Comparison of ENCODE assay signal across 8 cellular contexts in the genomic region with DNA sequence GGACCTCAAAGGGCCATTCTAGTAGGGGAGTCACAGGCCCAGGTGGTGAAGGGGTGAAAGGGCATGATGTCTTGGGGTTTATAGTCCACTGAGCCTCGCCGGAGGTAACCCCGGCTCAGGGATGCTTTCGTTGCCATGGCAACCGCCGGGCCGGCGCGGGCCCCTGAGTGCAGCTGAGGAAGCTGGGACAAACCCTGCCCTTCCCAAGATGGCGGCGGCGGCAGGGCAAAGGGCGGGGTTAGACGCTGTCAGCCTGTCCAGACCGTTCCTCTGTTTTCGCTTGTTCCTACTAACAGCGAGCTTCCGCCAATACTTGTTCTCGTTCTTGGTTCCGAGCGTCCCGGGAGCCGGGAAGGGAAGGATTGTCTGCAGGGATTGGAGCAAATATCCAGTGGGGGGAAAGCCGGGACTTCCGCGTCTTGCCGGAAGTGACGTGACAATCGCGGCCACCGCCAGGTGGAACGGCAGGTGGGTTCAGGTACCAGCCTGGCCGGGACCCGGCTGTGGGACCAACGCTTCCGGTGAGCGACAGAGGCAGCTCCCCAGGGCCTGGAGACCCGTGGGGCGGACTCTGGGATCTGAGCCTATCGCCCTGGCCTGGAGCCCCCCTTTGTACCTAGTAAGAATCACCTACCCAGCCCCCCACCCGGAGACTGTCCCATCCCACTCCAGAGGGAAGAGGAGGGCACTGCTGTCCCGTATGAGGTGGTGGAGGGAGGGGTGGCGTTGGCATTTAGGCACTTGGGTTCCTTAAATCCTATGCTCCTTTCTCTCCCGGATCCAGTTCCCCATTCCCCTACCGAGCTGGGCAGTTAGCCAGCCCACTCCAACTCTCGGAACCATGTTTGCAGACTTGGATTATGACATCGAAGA. TPM values are rescaled to one million over a fixed set of nuclear protein-coding genes. Genes with fewer than 3 reads are reported as not detected.
A peak's percentile ranks its signal among the peaks of the same experiment; 100 is the strongest.
DNase-seq lines count a peak whose midpoint lies in the region; ATAC-seq lines count a peak whose summit lies in the region.

Gene PICK1, plus strand, starts transcription at position 436 of the 873 bp plus-strand sequence. Its CDS starts 406 bp downstream, at position 842.

- peak within 1 kb of the TSS; percentile 68 for H2BK15ac ChIP-seq in mesenchymal stem cell (ENCODE audit: low read depth, poor library complexity, severe bottlenecking)

- H3K9me3 ChIP-seq in mesenchymal stem cell (ENCODE audit: control insufficient read depth, low read length), result no peaks in the 10 kb centered on the region

- WGBS in mesenchymal stem cell, result 3% methylated on average over 43 of the region's 47 CpGs

- H3K36me3 ChIP-seq in mesenchymal stem cell (ENCODE audit: control insufficient read depth in 1 of 2, insufficient read depth in 2 of 2, low read depth in 1 of 2, low read length in 2 of 2), result peaks cover 13 to 19% of the 10 kb centered on the region in 2 experiments

- peak within 1 kb of the TSS; percentile 84 to 90 for H3K4me3 ChIP-seq in mesenchymal stem cell (ENCODE audit: insufficient read depth in 1 of 2, low read depth in 1 of 2, low read length in 2 of 2)

- H2AFZ ChIP-seq in mesenchymal stem cell (ENCODE audit: low read depth, low read length), result peak within 1 kb of the TSS; percentile 91

- H2AK5ac ChIP-seq in mesenchymal stem cell (ENCODE audit: low read length, severe bottlenecking), result peak within 1 kb of the TSS; percentile 81

- H2BK12ac ChIP-seq in mesenchymal stem cell (ENCODE audit: low read length in 2 of 2), result no peak within 1 kb of the TSS

- H3K79me1 ChIP-seq in mesenchymal stem cell (replicated peaks; ENCODE audit: low read length, poor library complexity, severe bottlenecking), result peaks cover 23% of the 10 kb centered on the region

- H3K27ac ChIP-seq in mesenchymal stem cell (ENCODE audit: low read length, poor library complexity, severe bottlenecking), result peak within 1 kb of the TSS; percentile 54

- in situ Hi-C loops in endometrial microvascular endothelial cells (cut with HindIII; ENCODE audit: inconsistent ontology term, low pct_unique_long_range_greater_than_20kb, low sequenced_read_pairs), result no loop called here

- peak within 1 kb of the TSS; percentile 87 for H4K91ac ChIP-seq in mesenchymal stem cell (ENCODE audit: low read length)

- DNase-seq in Daoy (ENCODE audit: low read depth) (peak; percentile 92), HS-27A (ENCODE audit: low read depth) (peak; percentile 70), NOMO-1 treated with dmso at 0.1 percent for 144 hours (lab: John Stamatoyannopoulos, UW; ENCODE audit: unreplicated experiment) (peak; percentile 64), mesenchymal stem cell (peak; percentile 92)
- peak; percentile 76 for DNase-seq in activated CD8-positive, alpha-beta memory T cell treated with anti-CD3 and anti-CD28 coated beads, Interleukin-2, amount 50 U/mL, for 4 hours
- DNase-seq in stimulated activated CD8-positive, alpha-beta memory T cell treated with anti-CD3 and anti-CD28 coated beads, Interleukin-12 subunit alpha, Interleukin-12 subunit beta, amount 100 ng/mL, for 1 hour (ENCODE audit: low read depth), result peak; percentile 52

- H3K14ac ChIP-seq in mesenchymal stem cell (ENCODE audit: low read length in 2 of 2), result peak within 1 kb of the TSS in 1 of 2 experiments; percentile 57

- peak within 1 kb of the TSS; percentile 45 for H2BK120ac ChIP-seq in mesenchymal stem cell (ENCODE audit: low read depth, low read length)

- peak within 1 kb of the TSS; percentile 79 for H3K4me2 ChIP-seq in mesenchymal stem cell (ENCODE audit: low read length, poor library complexity, severe bottlenecking)

- no peak within 1 kb of the TSS for H2BK5ac ChIP-seq in mesenchymal stem cell (ENCODE audit: low read depth, low read length, poor library complexity, severe bottlenecking)

- peak within 1 kb of the TSS; percentile 63 to 69 for H3K4ac ChIP-seq in mesenchymal stem cell (ENCODE audit: low read depth in 1 of 2, low read length in 2 of 2)

- no peak for ATAC-seq in HG03565 (IDR thresholded peaks at IDR 0.05; ENCODE audit: unreplicated experiment)

- peak within 1 kb of the TSS; percentile 40 to 90 for H3K18ac ChIP-seq in mesenchymal stem cell (ENCODE audit: low read depth in 1 of 2, low read length in 2 of 2)

- H4K8ac ChIP-seq in mesenchymal stem cell (ENCODE audit: low read length), result peak within 1 kb of the TSS; percentile 97

- no peak within 1 kb of the TSS for H3K23ac ChIP-seq in mesenchymal stem cell (ENCODE audit: low read length in 2 of 2)

- H3K4me1 ChIP-seq in mesenchymal stem cell (ENCODE audit: control insufficient read depth, insufficient read depth, low read depth, low read length), result peaks cover 9% of the 10 kb centered on the region

- peak within 1 kb of the TSS; percentile 85 for H3K9ac ChIP-seq in mesenchymal stem cell (ENCODE audit: low read length)

- H3K27me3 ChIP-seq in mesenchymal stem cell (ENCODE audit: control insufficient read depth in 1 of 2, insufficient read depth in 1 of 2, low read length in 2 of 2), result peaks cover 0 to 12% of the 10 kb centered on the region in 2 experiments

RNA-seq across cellular contexts. Expression of gene PICK1, which starts in this region (rescaled TPM):
- total RNA-seq in Daoy (2014; rRNA removed; shearing (Covaris generic)), result 19.4 and 28.8 TPM in 2 replicates
- total RNA-seq in endometrial microvascular endothelial cells (ENCODE audit: inconsistent ontology term), result 17.2 TPM
- 5.7 TPM for polyA plus RNA-seq in mesenchymal stem cell (2013, experiment 1 of 2)
- 5.9 TPM for polyA plus RNA-seq in mesenchymal stem cell (2013, experiment 2 of 2)
